In genomic region chr11:102268083-102268984, GRCh38 we compare ENCODE assay signal across 8 cellular contexts. TPM values are rescaled to one million over a fixed set of nuclear protein-coding genes. Genes with fewer than 3 reads are reported as not detected.
DNase-seq lines count a peak whose midpoint lies in the region; ATAC-seq, FAIRE-seq and TF ChIP-seq lines count a peak whose summit lies in the region.

No MANE protein-coding gene starts in this region.

- FAIRE-seq in GM19239 (lab: Jason Lieb, UNC): no peak

- H3K9me3 Mint-ChIP-seq in naive thymus-derived CD8-positive, alpha-beta T cell: no peaks in the 10 kb centered on the region
- H3K9me3 Mint-ChIP-seq in stimulated activated naive CD8-positive, alpha-beta T cell treated with anti-CD3 and anti-CD28 coated beads, Interleukin-15, Interleukin-2, amounts not matched to agents 100 ng/mL and 50 ng/mL, for 24 hours: no peaks in the 10 kb centered on the region

- H3K27me3 Mint-ChIP-seq in naive thymus-derived CD8-positive, alpha-beta T cell: peaks cover 0 to 18% (median 0%) of the 10 kb centered on the region in 5 donors
- peaks cover 22% of the 10 kb centered on the region for H3K27me3 Mint-ChIP-seq in stimulated activated naive CD8-positive, alpha-beta T cell treated with anti-CD3 and anti-CD28 coated beads, Interleukin-15, Interleukin-2, amounts not matched to agents 100 ng/mL and 50 ng/mL, for 24 hours

- no peaks in the 10 kb centered on the region for H3K36me3 Mint-ChIP-seq in naive thymus-derived CD8-positive, alpha-beta T cell
- no peaks in the 10 kb centered on the region for H3K36me3 Mint-ChIP-seq in stimulated activated naive CD8-positive, alpha-beta T cell treated with anti-CD3 and anti-CD28 coated beads, Interleukin-15, Interleukin-2, amounts not matched to agents 100 ng/mL and 50 ng/mL, for 24 hours (ENCODE audit: low read depth)

- peak; percentile 96 for ATAC-seq in HG03432 (IDR thresholded peaks at IDR 0.05; ENCODE audit: unreplicated experiment)
- peak; percentile 92 for ATAC-seq in esophagus mucosa
- ATAC-seq in naive thymus-derived CD8-positive, alpha-beta T cell: peak; percentile 98 to 99

- no peak for DNase-seq in AG04450 (ENCODE audit: low read depth, low spot score)
- peak; percentile 62 for DNase-seq in GM19239 (ENCODE audit: insufficient read length, low spot score)
- peak; percentile 91 for DNase-seq in NCI-H748 (lab: John Stamatoyannopoulos, UW; ENCODE audit: unreplicated experiment)
- DNase-seq in activated CD8-positive, alpha-beta memory T cell treated with anti-CD3 and anti-CD28 coated beads, Interleukin-2, amount 50 U/mL, for 48 hours: peak; percentile 88
- DNase-seq in naive thymus-derived CD8-positive, alpha-beta T cell: peak; percentile 61 to 90 (median 80)

- TF ChIP-seq CTCF in AG04450 (IDR thresholded peaks at IDR 0.05; ENCODE audit: low read depth, low read length): peak; percentile 38

- peak overlapping the region; percentile 62 for H3K4me3 ChIP-seq in AG04450 (ENCODE audit: low read depth, low read length)

- peak overlapping the region; percentile 67 to 92 (median 80) for H3K4me3 Mint-ChIP-seq in naive thymus-derived CD8-positive, alpha-beta T cell
- peak overlapping the region; percentile 72 for H3K4me3 Mint-ChIP-seq in stimulated activated naive CD8-positive, alpha-beta T cell treated with anti-CD3 and anti-CD28 coated beads, Interleukin-15, Interleukin-2, amounts not matched to agents 100 ng/mL and 50 ng/mL, for 24 hours

- CTCF ChIA-PET in AG04450 (lab: Charles Lee): interaction anchor here (0.7 to 2.7 kb wide), 12 partner anchors 12 to 398 kb away, joined by 3 to 14 read pairs (median 3); no protein-coding TSS in a partner anchor

- peaks cover 22 to 36% (median 30%) of the 10 kb centered on the region in 4 donors for H3K4me1 Mint-ChIP-seq in naive thymus-derived CD8-positive, alpha-beta T cell
- peaks cover 24% of the 10 kb centered on the region for H3K4me1 Mint-ChIP-seq in stimulated activated naive CD8-positive, alpha-beta T cell treated with anti-CD3 and anti-CD28 coated beads, Interleukin-15, Interleukin-2, amounts not matched to agents 100 ng/mL and 50 ng/mL, for 24 hours (ENCODE audit: low read depth)

- H3K27me3 ChIP-seq in AG04450 (ENCODE audit: control insufficient read depth, insufficient read depth, low read length): no peaks in the 10 kb centered on the region

- H3K27ac ChIP-seq in AG04450 (ENCODE audit: low read depth, low read length): peak overlapping the region; percentile 57

- H3K27ac Mint-ChIP-seq in naive thymus-derived CD8-positive, alpha-beta T cell: peak overlapping the region; percentile 42 to 93 (median 72)
- H3K27ac Mint-ChIP-seq in stimulated activated naive CD8-positive, alpha-beta T cell treated with anti-CD3 and anti-CD28 coated beads, Interleukin-15, Interleukin-2, amounts not matched to agents 100 ng/mL and 50 ng/mL, for 24 hours: no peak overlapping the region

- H3K9me3 ChIP-seq in AG04450 (ENCODE audit: control insufficient read depth, insufficient read depth, low read length): no peaks in the 10 kb centered on the region; the same call in 1 of the 2 replicates

- POLR2A ChIA-PET in AG04450 (lab: Yijun Ruan, JAX): interaction anchor here (0.9 kb wide), 2 partner anchors 150 to 153 kb away, joined by 3 read pairs; no protein-coding TSS in a partner anchor
- POLR2A ChIA-PET in naive thymus-derived CD8-positive, alpha-beta T cell (lab: Charles Lee): interaction anchor here (1.1 kb wide), 1 partner anchor 19 kb away, joined by 3 read pairs; no protein-coding TSS in a partner anchor

RNA-seq across cellular contexts. Expression of gene BIRC3, which starts 49.0 kb away (rescaled TPM):
- polyA plus RNA-seq in AG04450 (2011; rRNA removed): 2.8 and 3.5 TPM in 2 replicates
- 0.78 and 2.1 TPM in 2 replicates for polyA minus RNA-seq in AG04450 (2011; rRNA and poly(A)+ RNA removed)
- 2.2 TPM for total RNA-seq in esophagus mucosa
- 10 to 100 TPM; 94.8 to 97.7 TPM for total RNA-seq in naive thymus-derived CD8-positive, alpha-beta T cell
- 10 to 100 TPM; 16.7 to 22.9 (median 19.1) TPM for polyA plus RNA-seq in naive thymus-derived CD8-positive, alpha-beta T cell

Comparison
In these comparisons a context has a peak if more than half of its experiments do, and no peak if none do; other contexts are left out.
1. RNA of gene BIRC3, which starts 49.0 kb away (total RNA-seq): 94.8 to 97.7 TPM in naive thymus-derived CD8-positive, alpha-beta T cell; 2.2 TPM in esophagus mucosa (single experiment); every median in the first group is over 10 times any median in the second.
2. Peak in every context shown above with its lines, with median percentiles within 50 percentile points of each other: ATAC-seq.